In the genomic region with DNA sequence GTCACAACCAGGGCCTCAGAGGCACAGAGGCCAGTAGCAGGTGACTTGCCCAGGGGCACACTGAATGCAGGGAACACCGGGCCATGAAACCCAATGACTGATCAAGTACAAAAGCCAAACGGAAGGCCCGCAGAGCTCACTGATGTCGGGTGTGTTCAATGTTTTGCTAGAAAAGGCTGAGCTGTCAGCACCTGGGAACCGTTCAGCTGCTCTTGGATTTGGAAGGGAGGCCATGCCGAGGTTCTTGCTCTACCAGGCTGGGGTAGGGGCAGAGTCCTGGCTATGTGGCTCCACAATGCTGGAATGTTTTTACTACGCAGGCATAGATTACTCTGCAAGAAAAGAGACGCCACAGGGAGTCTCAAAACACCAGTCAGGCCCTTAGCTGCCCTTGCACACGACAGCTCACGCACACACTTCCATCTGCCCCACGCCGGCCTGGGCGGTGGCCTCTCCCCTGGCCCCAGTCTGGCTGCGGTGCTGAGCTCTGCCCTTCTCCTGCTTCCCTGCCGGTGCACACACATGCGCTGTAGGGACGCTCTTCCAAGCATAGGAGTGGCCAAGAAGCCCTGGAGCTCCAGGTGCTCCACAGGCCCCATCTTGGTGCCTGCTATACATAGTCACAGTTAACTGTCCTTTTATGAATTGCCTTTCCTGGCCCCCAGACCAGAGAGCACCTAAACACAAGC, we compare ENCODE assay signal across 23 cellular contexts.
A peak's percentile ranks its signal among the peaks of the same experiment; 100 is the strongest.
DNase-seq lines count a peak whose midpoint lies in the region; ATAC-seq and TF ChIP-seq lines count a peak whose summit lies in the region.
"Had no signal": no experiment of that assay in that cellular context is flagged by ENCODE, and none has a peak within 500 bp of the region (broad histone marks: within the 10 kb centered on the region; RNA-seq: fewer than 3 reads in every experiment).

No MANE protein-coding gene starts in this region.

- H3K27ac Mint-ChIP-seq in nephron progenitor cell = peak overlapping the region; percentile 87
- H3K27ac Mint-ChIP-seq: stimulated activated naive B cell treated with anti-CD40 and anti-IgM and Interleukin-4, amounts not matched to agents 10 μg/mL and 1 μg/mL and 100 μg/mL, for 72 hours; T-cell had no signal

- H3K4me3 Mint-ChIP-seq in nephron progenitor cell = no peak overlapping the region
- H3K4me3 Mint-ChIP-seq: stimulated activated naive B cell treated with anti-CD40 and anti-IgM and Interleukin-4, amounts not matched to agents 10 μg/mL and 1 μg/mL and 100 μg/mL, for 72 hours; T-cell had no signal

- H3K36me3 ChIP-seq in cardiac muscle cell (peaks cover 2% of the 10 kb centered on the region), tibial artery (peaks cover 0 to 18% (median 6%) of the 10 kb centered on the region in 3 donors)

- peaks cover 83% of the 10 kb centered on the region for H3K36me3 Mint-ChIP-seq in nephron progenitor cell (ENCODE audit: low read depth)
- H3K36me3 Mint-ChIP-seq: T-cell had no signal

- DNase-seq in cardiac muscle cell (ENCODE audit: low read depth in 1 of 2, low spot score in 1 of 2) = no peak
- no peak for DNase-seq in left cardiac atrium
- no peak for DNase-seq in coronary artery (ENCODE audit: low spot score)
- DNase-seq in nephron progenitor cell = no peak
- DNase-seq in tibial artery = no peak
- no peak for DNase-seq in NCI-H774 (lab: John Stamatoyannopoulos, UW)
- no peak for DNase-seq in glomerular visceral epithelial cell (ENCODE audit: extremely low spot score)
- DNase-seq: activated gamma-delta T cell; adrenal gland; DMS 273 treated with DMSO at 0.1 percent for 48 hours; GF-D8; islet precursor cell; mesendoderm; NCI-H69; OCI-M1; SIG-M5; stimulated activated naive B cell treated with anti-CD40 and anti-IgM and Interleukin-4, amounts not matched to agents 10 μg/mL and 1 μg/mL and 100 μg/mL, for 72 hours; T-cell; upper lobe of right lung had no signal

- H3K27me3 ChIP-seq in cardiac muscle cell (no peaks in the 10 kb centered on the region), tibial artery (no peaks in the 10 kb centered on the region)
- H3K27me3 ChIP-seq: adrenal gland, BLaER1, hepatocyte, upper lobe of right lung had no signal

- H3K9me3 Mint-ChIP-seq in nephron progenitor cell = peaks cover 31% of the 10 kb centered on the region

- H3K4me1 ChIP-seq in cardiac muscle cell (ENCODE audit: low read depth) (peaks cover 20% of the 10 kb centered on the region), tibial artery (peaks cover 0 to 100% (median 92%) of the 10 kb centered on the region in 4 donors)

- no peak overlapping the region for H3K4me3 ChIP-seq in cardiac muscle cell
- no peak overlapping the region for H3K4me3 ChIP-seq in coronary artery
- H3K4me3 ChIP-seq in tibial artery = no peak overlapping the region
- H3K4me3 ChIP-seq: adrenal gland, hepatocyte, upper lobe of right lung had no signal

- intact Hi-C loops in left cardiac atrium (cut with DNase I) = no loop called here
- intact Hi-C loops in tibial artery (cut with DNase I; ENCODE audit: low total_unique reads) = no loop called here

- ATAC-seq in left cardiac atrium = no peak
- no peak for ATAC-seq in GM18858 (IDR thresholded peaks at IDR 0.05; ENCODE audit: unreplicated experiment)
- ATAC-seq: HCT116; stimulated activated naive B cell treated with anti-CD40 and anti-IgM and Interleukin-4, amounts not matched to agents 10 μg/mL and 1 μg/mL and 100 μg/mL, for 72 hours; T-cell; upper lobe of right lung had no signal

- H3K27ac ChIP-seq in cardiac muscle cell = peak overlapping the region; percentile 62
- H3K27ac ChIP-seq in coronary artery = peak overlapping the region; percentile 35 to 96
- peak overlapping the region; percentile 85 to 90 for H3K27ac ChIP-seq in tibial artery
- H3K27ac ChIP-seq: BLaER1, hepatocyte, upper lobe of right lung had no signal

- H3K27me3 Mint-ChIP-seq in nephron progenitor cell (ENCODE audit: low read depth, poor library complexity) = peaks cover 6% of the 10 kb centered on the region
- H3K27me3 Mint-ChIP-seq: T-cell had no signal

- H3K9me3 ChIP-seq in cardiac muscle cell (ENCODE audit: low read depth) = no peaks in the 10 kb centered on the region
- H3K9me3 ChIP-seq in tibial artery = no peaks in the 10 kb centered on the region
- H3K9me3 ChIP-seq: adrenal gland, upper lobe of right lung had no signal

- H3K4me1 Mint-ChIP-seq in nephron progenitor cell = peaks cover 42% of the 10 kb centered on the region
- H3K4me1 Mint-ChIP-seq: T-cell had no signal

- TF ChIP-seq CTCF in cardiac muscle cell (IDR thresholded peaks at IDR 0.05; ENCODE audit: low read depth, low read length) = no peak
- TF ChIP-seq CTCF in coronary artery (IDR thresholded peaks at IDR 0.05) = no peak
- TF ChIP-seq CTCF in nephron progenitor cell (IDR thresholded peaks at IDR 0.05) = no peak
- no peak for TF ChIP-seq CTCF in tibial artery (IDR thresholded peaks at IDR 0.05)
